In genomic region chr5:36881807-36882206, GRCh38 we compare ENCODE assay signal across 18 cellular contexts. TPM values are rescaled to one million over a fixed set of nuclear protein-coding genes. Genes with fewer than 3 reads are reported as not detected.
DNase-seq lines count a peak whose midpoint lies in the region; ATAC-seq and TF ChIP-seq lines count a peak whose summit lies in the region.
"Had no signal": no experiment of that assay in that cellular context is flagged by ENCODE, and none has a peak within 500 bp of the region (broad histone marks: within the 10 kb centered on the region; RNA-seq: fewer than 3 reads in every experiment).

No MANE protein-coding gene starts in this region.

- DNase-seq in activated CD4-positive, alpha-beta T cell treated with anti-CD3 and anti-CD28 coated beads for 36 hours: no peak
- DNase-seq in activated CD4-positive, alpha-beta T cell treated with anti-CD3 and anti-CD28 coated beads, Interleukin-2, amount 50 U/mL, for 1 hour: no peak
- DNase-seq in activated B cell treated with CpG ODN at 0.5 μM for 24 hours: no peak
- DNase-seq in natural killer cell: no peak
- no peak for DNase-seq in SK-N-DZ (ENCODE audit: low spot score)
- DNase-seq in NCI-H345 (lab: John Stamatoyannopoulos, UW): no peak
- DNase-seq: activated CD4-positive, alpha-beta T cell treated with anti-CD3 and anti-CD28 coated beads for 4 hours; amygdala; central memory CD4-positive, alpha-beta T cell; effector memory CD4-positive, alpha-beta T cell; NCI-H2029 treated with DMSO at 0.1 percent for 48 hours; NCI-H524 treated with DMSO at 0.1 percent for 48 hours; posterior cingulate gyrus; SK-N-SH; stimulated activated CD4-positive, alpha-beta T cell treated with anti-CD3 and anti-CD28 coated beads, Interleukin-4, amount 100 ng/mL, for 24 hours; thyroid gland had no signal

- POLR2A ChIA-PET in activated CD4-positive, alpha-beta T cell treated with anti-CD3 and anti-CD28 coated beads for 36 hours (lab: Charles Lee): interaction anchor here (0.6 kb wide), 1 partner anchor 554 kb away, joined by 3 read pairs; no protein-coding TSS in a partner anchor
- POLR2A ChIA-PET in activated B cell treated with CpG ODN at 0.5 μM for 24 hours (lab: Charles Lee): interaction anchor here (0.5 kb wide), 1 partner anchor 497 kb away, joined by 3 read pairs; no protein-coding TSS in a partner anchor

- no peaks in the 10 kb centered on the region for H3K9me3 Mint-ChIP-seq in activated CD4-positive, alpha-beta T cell treated with anti-CD3 and anti-CD28 coated beads for 36 hours (ENCODE audit: low read depth)
- H3K9me3 Mint-ChIP-seq in activated B cell treated with CpG ODN at 0.5 μM for 24 hours: no peaks in the 10 kb centered on the region
- no peaks in the 10 kb centered on the region for H3K9me3 Mint-ChIP-seq in natural killer cell

- H3K4me3 Mint-ChIP-seq in activated CD4-positive, alpha-beta T cell treated with anti-CD3 and anti-CD28 coated beads for 36 hours: peak overlapping the region; percentile 41
- H3K4me3 Mint-ChIP-seq in activated B cell treated with CpG ODN at 0.5 μM for 24 hours: peak overlapping the region; percentile 30
- H3K4me3 Mint-ChIP-seq in natural killer cell: peak overlapping the region; percentile 49

- peaks cover 9% of the 10 kb centered on the region for H3K36me3 Mint-ChIP-seq in activated CD4-positive, alpha-beta T cell treated with anti-CD3 and anti-CD28 coated beads for 36 hours (ENCODE audit: low read depth)
- H3K36me3 Mint-ChIP-seq in activated B cell treated with CpG ODN at 0.5 μM for 24 hours (ENCODE audit: low read depth): peaks cover 22% of the 10 kb centered on the region
- H3K36me3 Mint-ChIP-seq in natural killer cell: no peaks in the 10 kb centered on the region

- CTCF ChIA-PET in activated CD4-positive, alpha-beta T cell treated with anti-CD3 and anti-CD28 coated beads for 36 hours (lab: Charles Lee): interaction anchor here (0.5 to 1.4 kb wide), 7 partner anchors 16 to 1096 kb away, joined by 3 to 4 read pairs (median 3); no protein-coding TSS in a partner anchor
- CTCF ChIA-PET in activated B cell treated with CpG ODN at 0.5 μM for 24 hours (lab: Charles Lee): no interaction called here

- H3K27ac Mint-ChIP-seq in activated CD4-positive, alpha-beta T cell treated with anti-CD3 and anti-CD28 coated beads for 36 hours: peak overlapping the region; percentile 34
- peak overlapping the region; percentile 59 for H3K27ac Mint-ChIP-seq in activated B cell treated with CpG ODN at 0.5 μM for 24 hours
- peak overlapping the region; percentile 61 to 76 for H3K27ac Mint-ChIP-seq in natural killer cell

- no peaks in the 10 kb centered on the region for H3K27me3 Mint-ChIP-seq in activated CD4-positive, alpha-beta T cell treated with anti-CD3 and anti-CD28 coated beads for 36 hours
- H3K27me3 Mint-ChIP-seq in activated B cell treated with CpG ODN at 0.5 μM for 24 hours: no peaks in the 10 kb centered on the region
- no peaks in the 10 kb centered on the region for H3K27me3 Mint-ChIP-seq in natural killer cell (ENCODE audit: low read depth in 2 of 2)

- peaks cover 55% of the 10 kb centered on the region for H3K4me1 Mint-ChIP-seq in activated CD4-positive, alpha-beta T cell treated with anti-CD3 and anti-CD28 coated beads for 36 hours
- H3K4me1 Mint-ChIP-seq in activated B cell treated with CpG ODN at 0.5 μM for 24 hours (peaks cover 65% of the 10 kb centered on the region), natural killer cell (peaks cover 66 to 72% of the 10 kb centered on the region in 2 donors)

- ATAC-seq in activated CD4-positive, alpha-beta T cell treated with anti-CD3 and anti-CD28 coated beads for 36 hours: peak; percentile 21
- ATAC-seq in GM19395 (IDR thresholded peaks at IDR 0.05; ENCODE audit: unreplicated experiment): peak; percentile 5
- ATAC-seq in activated B cell treated with CpG ODN at 0.5 μM for 24 hours (ENCODE audit: low read depth): no peak
- ATAC-seq in natural killer cell: no peak
- no peak for ATAC-seq in GM18519 (IDR thresholded peaks at IDR 0.05; ENCODE audit: low FRiP score, unreplicated experiment)

- intact Hi-C loops in activated CD4-positive, alpha-beta T cell treated with anti-CD3 and anti-CD28 coated beads for 36 hours (cut with DNase I, micrococcal nuclease): no loop called here
- intact Hi-C loops in activated B cell treated with CpG ODN at 0.5 μM for 24 hours (cut with micrococcal nuclease) (no loop called here), natural killer cell (cut with micrococcal nuclease) (no loop called here)

- TF ChIP-seq CTCF in activated B cell treated with CpG ODN at 0.5 μM for 24 hours (IDR thresholded peaks at IDR 0.05) (no peak), natural killer cell (IDR thresholded peaks at IDR 0.05) (no peak)

RNA-seq across cellular contexts. Expression of gene NIPBL, which starts 5.2 kb away (rescaled TPM):
- 10 to 100 TPM; 42.7 to 50.9 TPM for total RNA-seq in activated CD4-positive, alpha-beta T cell treated with anti-CD3 and anti-CD28 coated beads for 36 hours
- total RNA-seq in activated B cell treated with CpG ODN at 0.5 μM for 24 hours (75.2 and 82.5 TPM in 2 replicates), natural killer cell (100 to 1,000 TPM; 137 to 153 (median 145) TPM)
- 12.2 and 14.5 TPM in 2 replicates for polyA plus RNA-seq in SK-N-DZ (2014; cell fraction: cytosol; rRNA removed)
- polyA plus RNA-seq in SK-N-DZ (2014; cell fraction: nucleus; rRNA removed): 16.8 and 19.5 TPM in 2 replicates

Comparison
In these comparisons a context has a peak if more than half of its experiments do, and no peak if none do; other contexts are left out.
1. ATAC-seq: peak in activated CD4-positive, alpha-beta T cell treated with anti-CD3 and anti-CD28 coated beads for 36 hours (single experiment) and GM19395 (single experiment); none in activated B cell treated with CpG ODN at 0.5 μM for 24 hours (single experiment), natural killer cell (0 of 3) and GM18519 (single experiment).
2. Peak in every context shown above with its lines, with median percentiles within 50 percentile points of each other: H3K27ac Mint-ChIP-seq and H3K4me3 Mint-ChIP-seq.